13 cellular contexts compared by ENCODE assay signal in genomic region chr7:105643857-105644256, GRCh38.
DNase-seq lines count a peak whose midpoint lies in the region; ATAC-seq and TF ChIP-seq lines count a peak whose summit lies in the region.
"Had no signal": no experiment of that assay in that cellular context is flagged by ENCODE, and none has a peak within 500 bp of the region (broad histone marks: within the 10 kb centered on the region; RNA-seq: fewer than 3 reads in every experiment).

No MANE protein-coding gene starts in this region.

- H3K36me3 ChIP-seq in HUES48 (ENCODE audit: control insufficient read depth, insufficient read depth, low read length) (peaks cover 14% of the 10 kb centered on the region), ovary (no peaks in the 10 kb centered on the region)
- H3K36me3 ChIP-seq: BE2C had no signal

- H3K4me1 ChIP-seq in HUES48 (ENCODE audit: control insufficient read depth, insufficient read depth, low read length) (peaks cover 49% of the 10 kb centered on the region), ovary (ENCODE audit: insufficient read depth) (peaks cover 4% of the 10 kb centered on the region)

- H3K9ac ChIP-seq in HUES48 (ENCODE audit: low read depth, low read length) = 0 out of 2 replicates have a peak overlapping the region, but pooled peaks have one; percentile 9

- H3K27me3 ChIP-seq in HUES48 (ENCODE audit: control insufficient read depth, insufficient read depth, low read length) = no peaks in the 10 kb centered on the region
- no peaks in the 10 kb centered on the region for H3K27me3 ChIP-seq in ovary
- H3K27me3 ChIP-seq: BE2C had no signal

- no peak overlapping the region for H3K4me3 Mint-ChIP-seq in WTC11
- H3K4me3 Mint-ChIP-seq in glutamatergic neuron (ENCODE audit: unreplicated experiment) = peak overlapping the region; percentile 9
- H3K4me3 Mint-ChIP-seq: CD4-positive, alpha-beta memory T cell had no signal

- peak overlapping the region; percentile 69 for H3K27ac Mint-ChIP-seq in WTC11
- H3K27ac Mint-ChIP-seq in glutamatergic neuron (ENCODE audit: unreplicated experiment) = peak overlapping the region; percentile 55

- CTCF ChIA-PET in WTC11 (lab: Charles Lee) = interaction anchor here (0.8 to 2.2 kb wide), 26 partner anchors 8 to 401 kb away, joined by 3 to 30 read pairs (median 4); partner anchors contain the start of genes EFCAB10 and RINT1

- 83 to 91% (median 85%) methylated on average over 1 of the region's 1 CpG for WGBS in ovary, 3 donors

- H3K9me3 ChIP-seq in HUES48 (ENCODE audit: control insufficient read depth, insufficient read depth, low read length) (no peaks in the 10 kb centered on the region), ovary (no peaks in the 10 kb centered on the region)
- H3K9me3 ChIP-seq: BE2C had no signal

- no peak for TF ChIP-seq EP300 in ovary (IDR thresholded peaks at IDR 0.05)

- H3K9me3 Mint-ChIP-seq in WTC11 = no peaks in the 10 kb centered on the region
- H3K9me3 Mint-ChIP-seq in glutamatergic neuron (ENCODE audit: unreplicated experiment) = no peaks in the 10 kb centered on the region
- H3K9me3 Mint-ChIP-seq: CD4-positive, alpha-beta memory T cell had no signal

- peak; percentile 2; the same call in 1 of the 2 replicates for ATAC-seq in WTC11

- no peaks in the 10 kb centered on the region for H3K27me3 Mint-ChIP-seq in WTC11 (ENCODE audit: low read depth)
- peaks cover 6% of the 10 kb centered on the region for H3K27me3 Mint-ChIP-seq in glutamatergic neuron (ENCODE audit: unreplicated experiment)
- H3K27me3 Mint-ChIP-seq: CD4-positive, alpha-beta memory T cell had no signal

- no peak overlapping the region; the same call in 1 of the 2 replicates for H3K4me3 ChIP-seq in HUES48 (ENCODE audit: low read depth, low read length)
- H3K4me3 ChIP-seq in ovary = no peak overlapping the region
- H3K4me3 ChIP-seq: PC-9 had no signal

- no peak for DNase-seq in WTC11 (ENCODE audit: low spot score)
- no peak for DNase-seq in glutamatergic neuron
- peak; percentile 22 for DNase-seq in posterior vena cava (ENCODE audit: low spot score)
- no peak for DNase-seq in ovary
- DNase-seq in T-helper 1 cell = no peak
- DNase-seq in NCI-H2029 (lab: John Stamatoyannopoulos, UW) = no peak
- DNase-seq: CD4-positive, alpha-beta memory T cell; Kasumi-1; NCI-H1417; NCI-H226; PC-9 had no signal

- POLR2A ChIA-PET in WTC11 (lab: Charles Lee) = interaction anchor here (0.6 to 1.0 kb wide), 2 partner anchors 21 to 641 kb away, joined by 3 read pairs; partner anchors contain the start of gene NAMPT

- peaks cover 29% of the 10 kb centered on the region for H3K36me3 Mint-ChIP-seq in WTC11
- no peaks in the 10 kb centered on the region for H3K36me3 Mint-ChIP-seq in glutamatergic neuron (ENCODE audit: unreplicated experiment)

- H3K4me1 Mint-ChIP-seq in WTC11 = peaks cover 74% of the 10 kb centered on the region
- H3K4me1 Mint-ChIP-seq in glutamatergic neuron (ENCODE audit: low read depth, unreplicated experiment) = peaks cover 52% of the 10 kb centered on the region

- intact Hi-C loops in posterior vena cava (cut with DNase I) = no loop called here
- intact Hi-C loops in ovary (cut with DNase I) = no loop called here

- TF ChIP-seq CTCF in WTC11 (IDR thresholded peaks at IDR 0.05) (no peak), glutamatergic neuron (IDR thresholded peaks at IDR 0.05; ENCODE audit: partially characterized antibody, unreplicated experiment) (no peak), ovary (IDR thresholded peaks at IDR 0.05) (no peak)

- H3K27ac ChIP-seq in HUES48 (ENCODE audit: low read depth, low read length) (peak overlapping the region; percentile 49), ovary (no peak overlapping the region)
- H3K27ac ChIP-seq: PC-9 had no signal

- TF ChIP-seq POLR2A in ovary (IDR thresholded peaks at IDR 0.05) = no peak

TF ChIP-seq in WTC11, 78 proteins besides CTCF, POLR2A, EP300 and RAD21:
- TF ChIP-seq ZBTB21 (CRISPR knock-in tag; IDR thresholded peaks at IDR 0.05; ENCODE audit: borderline replicate concordance) = no peak
- 0 out of 2 replicates have a peak, but pooled peaks have one; percentile 9 for TF ChIP-seq TEAD1 (CRISPR knock-in tag; IDR thresholded peaks at IDR 0.05)
TF ChIP-seq in WTC11: peak in this region for 1.
